15 cellular contexts compared by ENCODE assay signal in genomic region chr1:203768158-203768725, GRCh38. TPM values are rescaled to one million over a fixed set of nuclear protein-coding genes. Genes with fewer than 3 reads are reported as not detected.
A peak's percentile ranks its signal among the peaks of the same experiment; 100 is the strongest.
DNase-seq lines count a peak whose midpoint lies in the region; ATAC-seq, FAIRE-seq and TF ChIP-seq lines count a peak whose summit lies in the region.
"Had no signal": no experiment of that assay in that cellular context is flagged by ENCODE, and none has a peak within 500 bp of the region (broad histone marks: within the 10 kb centered on the region; RNA-seq: fewer than 3 reads in every experiment).

No MANE protein-coding gene starts in this region.

- peak overlapping the region; percentile 77 for H3K27ac Mint-ChIP-seq in activated T-cell treated with anti-CD3 and anti-CD28 coated beads, Interleukin-2, amount 50 U/mL, for 24 hours
- H3K27ac Mint-ChIP-seq in T-helper 17 cell, result peak overlapping the region; percentile 87

- 54 to 78% (median 66%) methylated on average over 11 of the region's 11 CpGs for WGBS in small intestine, 3 donors

- H3K36me3 ChIP-seq in small intestine (ENCODE audit: control insufficient read depth in 2 of 2, insufficient read depth in 2 of 2, low read length in 2 of 2), result no peaks in the 10 kb centered on the region
- H3K36me3 ChIP-seq: gastrocnemius medialis, neutrophil had no signal

- no peaks in the 10 kb centered on the region for H3K27me3 Mint-ChIP-seq in activated T-cell treated with anti-CD3 and anti-CD28 coated beads, Interleukin-2, amount 50 U/mL, for 24 hours
- H3K27me3 Mint-ChIP-seq in T-helper 17 cell, result no peaks in the 10 kb centered on the region

- peaks cover 49% of the 10 kb centered on the region for H3K4me1 Mint-ChIP-seq in activated T-cell treated with anti-CD3 and anti-CD28 coated beads, Interleukin-2, amount 50 U/mL, for 24 hours (ENCODE audit: low read depth)
- H3K4me1 Mint-ChIP-seq in T-helper 17 cell, result peaks cover 43% of the 10 kb centered on the region

- H3K27me3 ChIP-seq in small intestine (ENCODE audit: control insufficient read depth in 2 of 2, insufficient read depth in 2 of 2, low read length in 2 of 2), result no peaks in the 10 kb centered on the region
- H3K27me3 ChIP-seq: gastrocnemius medialis, neutrophil had no signal

- FAIRE-seq in small intestine (lab: Jason Lieb, UNC), result no peak
- FAIRE-seq: A549 had no signal

- ATAC-seq in T-helper 17 cell, result no peak
- ATAC-seq: A549, gastrocnemius medialis, PC-3 had no signal

- no peak overlapping the region for H3K4me3 ChIP-seq in epithelial cell of esophagus (ENCODE audit: low read length)
- no peak overlapping the region for H3K4me3 ChIP-seq in small intestine (ENCODE audit: low read depth in 1 of 2, low read length in 2 of 2)
- H3K4me3 ChIP-seq: A549 had no signal

- no peak for DNase-seq in activated T-cell treated with anti-CD3 and anti-CD28 coated beads, Interleukin-2, amount 50 U/mL, for 24 hours
- no peak for DNase-seq in activated T-cell treated with anti-CD3 and anti-CD28 coated beads, Interleukin-2, amount 50 U/mL, for 48 hours
- DNase-seq in T-helper 17 cell (no peak), epithelial cell of esophagus (ENCODE audit: low read depth) (peak; percentile 63), small intestine (peak; percentile 76), KBM-7 (no peak), NCI-H1436 (lab: John Stamatoyannopoulos, UW) (no peak), NCI-H146 treated with DMSO at 0.1 percent for 48 hours (lab: John Stamatoyannopoulos, UW; ENCODE audit: unreplicated experiment) (no peak)
- DNase-seq: activated CD4-positive, alpha-beta T cell treated with anti-CD3 and anti-CD28 coated beads, Interleukin-2, amount 50 U/mL, for 1 hour; gastrocnemius medialis; GOT3; PC-3; SW 1271 had no signal

- TF ChIP-seq CTCF in epithelial cell of esophagus (IDR thresholded peaks at IDR 0.05; ENCODE audit: insufficient read depth, low read depth, low read length, missing control alignments), result no peak

- peak overlapping the region; percentile 16 for H3K4me3 Mint-ChIP-seq in activated T-cell treated with anti-CD3 and anti-CD28 coated beads, Interleukin-2, amount 50 U/mL, for 24 hours
- peak overlapping the region; percentile 54 for H3K4me3 Mint-ChIP-seq in T-helper 17 cell

- peaks cover 5% of the 10 kb centered on the region in 2 donors for H3K4me1 ChIP-seq in small intestine (ENCODE audit: control insufficient read depth in 2 of 2, insufficient read depth in 1 of 2, low read depth in 1 of 2, low read length in 1 of 2)

- peak overlapping the region; percentile 86 for H3K27ac ChIP-seq in small intestine (ENCODE audit: low read depth in 1 of 2, low read length in 1 of 2)
- H3K27ac ChIP-seq: A549, neutrophil had no signal

- H3K9me3 Mint-ChIP-seq in activated T-cell treated with anti-CD3 and anti-CD28 coated beads, Interleukin-2, amount 50 U/mL, for 24 hours, result no peaks in the 10 kb centered on the region

- H3K36me3 Mint-ChIP-seq in activated T-cell treated with anti-CD3 and anti-CD28 coated beads, Interleukin-2, amount 50 U/mL, for 24 hours (ENCODE audit: low read depth), result peaks cover 59% of the 10 kb centered on the region
- peaks cover 2% of the 10 kb centered on the region for H3K36me3 Mint-ChIP-seq in T-helper 17 cell (ENCODE audit: low read depth)

- H3K9me3 ChIP-seq in T-helper 17 cell (ENCODE audit: control insufficient read depth, low read length, poor library complexity, severe bottlenecking) (no peaks in the 10 kb centered on the region), small intestine (ENCODE audit: control insufficient read depth, low read depth) (no peaks in the 10 kb centered on the region)
- H3K9me3 ChIP-seq: A549, gastrocnemius medialis, neutrophil had no signal

- in situ Hi-C loops in KBM-7 (cut with MboI; ENCODE audit: low pct_unique_long_range_greater_than_20kb, low sequenced_read_pairs), result no loop called here

RNA-seq across cellular contexts. Expression of gene LAX1, which starts 3.3 kb away (rescaled TPM):
- total RNA-seq in T-helper 17 cell, result 10 to 100 TPM; 21.7 to 23.9 TPM
- under 1 TPM in 2 of 3 donors, not detected in 1; 0.72 to 0.81 TPM for polyA plus RNA-seq in small intestine
- total RNA-seq: PC-3 had no signal
- polyA plus RNA-seq: A549 had no signal

RNA-seq across cellular contexts. Expression of gene ZBED6, which starts 27.2 kb away (rescaled TPM):
- total RNA-seq in T-helper 17 cell, result 10 to 100 TPM; 32.0 to 32.6 TPM
- polyA plus RNA-seq in small intestine, result 1 to 10 TPM in 1 of 3 donors, under 1 TPM in 2; 0.27 to 2.2 (median 0.89) TPM

RNA-seq across cellular contexts. Expression of gene ZC3H11A, which starts 27.2 kb away (rescaled TPM):
- total RNA-seq in T-helper 17 cell, result 10 to 100 TPM; 71.8 to 80.5 TPM
- 10 to 100 TPM; 36.5 to 46.7 (median 37.9) TPM for polyA plus RNA-seq in small intestine

Comparison
In these comparisons a context has a peak if more than half of its experiments do, and no peak if none do; other contexts are left out.
1. DNase-seq: peak in epithelial cell of esophagus (single experiment) and small intestine (single experiment); none in activated T-cell treated with anti-CD3 and anti-CD28 coated beads, Interleukin-2, amount 50 U/mL, for 24 hours (single experiment), activated T-cell treated with anti-CD3 and anti-CD28 coated beads, Interleukin-2, amount 50 U/mL, for 48 hours (0 of 2), T-helper 17 cell (0 of 3), KBM-7 (single experiment), NCI-H1436 (single experiment) and NCI-H146 treated with DMSO at 0.1 percent for 48 hours (single experiment).